ENCODE assay signal across 1 cellular context in genomic region chr3:177499779-177500423, GRCh38.
TF ChIP-seq lines count a peak whose summit lies in the region.

No MANE protein-coding gene starts in this region.

TF ChIP-seq in GM23338, 12 proteins besides CTCF, POLR2A, EP300 and RAD21:
- TF ChIP-seq REST (IDR thresholded peaks at IDR 0.05; ENCODE audit: unreplicated experiment) (no peak), JUNB (IDR thresholded peaks at IDR 0.05; ENCODE audit: unreplicated experiment) (no peak), ZNF462 (CRISPR knock-in tag; IDR thresholded peaks at IDR 0.05) (no peak), POLR2AphosphoS5 (IDR thresholded peaks at IDR 0.05; ENCODE audit: low read depth) (no peak), CREB1 (CRISPR knock-in tag; IDR thresholded peaks at IDR 0.05; ENCODE audit: low read depth) (no peak), EZH2phosphoT487 (IDR thresholded peaks at IDR 0.05; ENCODE audit: unreplicated experiment) (no peak)
